Comparison of ENCODE assay signal across 30 cellular contexts in genomic region chr1:229210844-229211243, GRCh38.
"Had no signal": no experiment of that assay in that cellular context is flagged by ENCODE, and none has a peak within 500 bp of the region (broad histone marks: within the 10 kb centered on the region; RNA-seq: fewer than 3 reads in every experiment).

No MANE protein-coding gene starts in this region.

- H3K36me3 Mint-ChIP-seq: activated naive CD8-positive, alpha-beta T cell treated with anti-CD3 and anti-CD28 coated beads for 36 hours had no signal

- ATAC-seq: activated CD8-positive, alpha-beta T cell treated with anti-CD3 and anti-CD28 coated beads for 36 hours; Panc1 had no signal

- H3K36me3 ChIP-seq: brain microvascular endothelial cell, SJCRH30, WERI-Rb-1 had no signal

- H3K4me1 ChIP-seq: SJCRH30 had no signal

- H3K9me3 Mint-ChIP-seq: activated CD4-positive, alpha-beta T cell treated with anti-CD3 and anti-CD28 coated beads, Interleukin-2, amount 10 ng/mL, durations not matched to agents 24 days and 14 days; activated CD8-positive, alpha-beta T cell treated with anti-CD3 and anti-CD28 coated beads for 36 hours; activated naive CD8-positive, alpha-beta T cell treated with anti-CD3 and anti-CD28 coated beads for 36 hours; activated T-cell treated with anti-CD3 and anti-CD28 coated beads, Interleukin-2, amount 50 U/mL, for 24 hours; activated T-helper 2 cell treated with anti-CD3 and anti-CD28 coated beads, Interferon-gamma antibody, Interleukin-2, Interleukin-4, amounts not matched to agents 10 μg/mL and 5 μg/mL and 100 μg/mL, durations not matched to agents 14 hours and 24 hours and 36 hours had no signal

- H3K27ac ChIP-seq: SJCRH30, WERI-Rb-1 had no signal

- H3K4me3 ChIP-seq: SJCRH30 had no signal

- H3K9me3 ChIP-seq: SJCRH30 had no signal

- H3K27ac Mint-ChIP-seq: activated CD4-positive, alpha-beta T cell treated with anti-CD3 and anti-CD28 coated beads, Interleukin-2, amount 10 ng/mL, durations not matched to agents 24 days and 14 days; activated CD8-positive, alpha-beta T cell treated with anti-CD3 and anti-CD28 coated beads for 36 hours; activated naive CD8-positive, alpha-beta T cell treated with anti-CD3 and anti-CD28 coated beads for 36 hours; activated T-cell treated with anti-CD3 and anti-CD28 coated beads, Interleukin-2, amount 50 U/mL, for 24 hours; activated T-helper 2 cell treated with anti-CD3 and anti-CD28 coated beads, Interferon-gamma antibody, Interleukin-2, Interleukin-4, amounts not matched to agents 10 μg/mL and 5 μg/mL and 100 μg/mL, durations not matched to agents 14 hours and 24 hours and 36 hours had no signal

- H3K27me3 Mint-ChIP-seq: activated CD8-positive, alpha-beta T cell treated with anti-CD3 and anti-CD28 coated beads for 36 hours; activated naive CD8-positive, alpha-beta T cell treated with anti-CD3 and anti-CD28 coated beads for 36 hours; activated T-cell treated with anti-CD3 and anti-CD28 coated beads, Interleukin-2, amount 50 U/mL, for 24 hours had no signal

- DNase-seq: activated CD4-positive, alpha-beta T cell treated with anti-CD3 and anti-CD28 coated beads, Interleukin-2, amount 10 ng/mL, durations not matched to agents 24 days and 14 days; activated CD4-positive, alpha-beta T cell treated with anti-CD3 and anti-CD28 coated beads, Interleukin-2, amount 50 U/mL, for 4 hours; activated CD8-positive, alpha-beta T cell treated with anti-CD3 and anti-CD28 coated beads for 36 hours; activated naive CD4-positive, alpha-beta T cell treated with anti-CD3 and anti-CD28 coated beads, Interleukin-2, amount 50 U/mL, for 16 hours; activated naive CD8-positive, alpha-beta T cell treated with anti-CD3 and anti-CD28 coated beads for 36 hours; activated T-cell treated with anti-CD3 and anti-CD28 coated beads, Interleukin-2, amount 50 U/mL, for 24 hours; amniotic stem cell; aorta; brain microvascular endothelial cell; central memory CD4-positive, alpha-beta T cell; MM.1S; MV-4-11; NCI-H1092; NCI-H1417; NCI-H146; NCI-H187 treated with DMSO at 0.1 percent for 48 hours; NCI-H2081; NCI-H2171 treated with DMSO at 0.1 percent for 48 hours; NCI-H2227 treated with DMSO at 0.1 percent for 48 hours; NCI-H446; NCI-H510A treated with DMSO at 0.1 percent for 48 hours; NCI-H526 treated with DMSO at 0.1 percent for 48 hours; NCI-H774; SHP77; SJCRH30; SW 1271; T1000; WERI-Rb-1 had no signal

- H3K4me3 Mint-ChIP-seq: activated CD4-positive, alpha-beta T cell treated with anti-CD3 and anti-CD28 coated beads, Interleukin-2, amount 10 ng/mL, durations not matched to agents 24 days and 14 days; activated CD8-positive, alpha-beta T cell treated with anti-CD3 and anti-CD28 coated beads for 36 hours; activated naive CD8-positive, alpha-beta T cell treated with anti-CD3 and anti-CD28 coated beads for 36 hours; activated T-cell treated with anti-CD3 and anti-CD28 coated beads, Interleukin-2, amount 50 U/mL, for 24 hours had no signal
